Comparison of ENCODE assay signal across 25 cellular contexts in the genomic region with DNA sequence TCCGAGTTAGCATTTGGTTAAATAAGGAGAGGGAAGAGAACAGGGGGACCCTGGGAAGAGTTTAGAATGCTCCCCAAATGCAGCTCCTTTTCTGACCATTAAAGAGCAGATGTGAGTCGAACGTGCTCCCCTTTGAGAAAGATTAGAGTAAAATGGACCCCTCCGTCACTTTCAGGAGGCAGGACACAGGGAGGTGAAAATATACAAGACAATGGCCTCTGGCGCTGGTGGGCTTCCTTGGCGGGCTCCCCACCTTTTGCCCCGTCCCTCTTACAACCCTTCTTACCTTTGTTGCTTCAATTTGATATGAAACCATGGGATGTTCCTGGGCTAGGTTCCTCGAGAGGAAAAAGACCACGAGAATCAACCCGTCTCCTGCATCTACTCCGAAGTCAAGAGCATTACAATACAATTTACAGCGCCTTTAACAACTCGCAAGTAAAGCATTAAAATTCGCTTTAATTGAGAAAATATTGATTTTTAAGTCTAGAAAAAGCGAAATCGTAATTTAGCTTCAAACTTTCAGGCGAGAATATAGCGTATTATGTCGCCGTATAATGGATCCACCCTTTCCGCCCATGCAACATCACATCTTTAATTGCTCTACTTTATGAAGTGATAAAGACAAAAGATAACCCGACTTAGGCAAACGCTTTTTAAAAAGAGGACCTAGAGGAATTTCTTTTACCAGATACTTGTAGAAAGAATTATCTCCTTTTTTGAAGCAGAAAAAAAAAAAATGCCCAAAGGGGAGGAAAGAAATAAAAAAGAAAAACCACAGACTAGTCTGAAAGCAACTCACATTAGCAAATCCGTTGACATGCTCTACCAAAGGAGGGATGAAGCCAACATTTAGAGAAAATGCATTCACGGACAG.
A peak's percentile ranks its signal among the peaks of the same experiment; 100 is the strongest.
DNase-seq lines count a peak whose midpoint lies in the region; ATAC-seq and TF ChIP-seq lines count a peak whose summit lies in the region.
"Had no signal": no experiment of that assay in that cellular context is flagged by ENCODE, and none has a peak within 500 bp of the region (broad histone marks: within the 10 kb centered on the region; RNA-seq: fewer than 3 reads in every experiment).

No MANE protein-coding gene starts in this region.

- peaks cover 20% of the 10 kb centered on the region for H3K4me1 ChIP-seq in endodermal cell (ENCODE audit: control insufficient read depth, insufficient read depth, low read length)

- peak overlapping the region; percentile 66 for H3K4me3 ChIP-seq in endodermal cell (ENCODE audit: low read length)

- no peak for ATAC-seq in stimulated activated naive B cell treated with anti-CD40 and anti-IgM and Interleukin-4, amounts not matched to agents 10 μg/mL and 1 μg/mL and 100 μg/mL, for 72 hours (replicated peaks)
- ATAC-seq in GM18502 (IDR thresholded peaks at IDR 0.05; ENCODE audit: poor library complexity, unreplicated experiment) (no peak), HG03565 (IDR thresholded peaks at IDR 0.05; ENCODE audit: unreplicated experiment) (no peak)
- ATAC-seq: heart left ventricle; naive thymus-derived CD4-positive, alpha-beta T cell; stimulated activated naive CD8-positive, alpha-beta T cell treated with anti-CD3 and anti-CD28 coated beads, Interleukin-15, Interleukin-2, amounts not matched to agents 100 U/mL and 50 U/mL, for 24 hours had no signal

- no peak overlapping the region for H3K9ac ChIP-seq in endodermal cell (ENCODE audit: extremely low read depth, low read length, poor library complexity, severe bottlenecking)

- WGBS in endodermal cell (ENCODE audit: insufficient coverage in 1 of 2, insufficient read length in 1 of 2), 2 experiments: 1 to 4% methylated on average over 15 to 24 of the region's 25 CpGs

- H3K9me3 Mint-ChIP-seq in endodermal cell (no peaks in the 10 kb centered on the region), mesothelial cell of epicardium (no peaks in the 10 kb centered on the region)
- H3K9me3 Mint-ChIP-seq in stimulated activated naive B cell treated with anti-CD40 and anti-IgM and Interleukin-4, amounts not matched to agents 10 μg/mL and 1 μg/mL and 100 μg/mL, for 72 hours: peaks cover 0 to 2% of the 10 kb centered on the region in 2 donors
- H3K9me3 Mint-ChIP-seq: activated CD4-positive, alpha-beta memory T cell treated with anti-CD3 and anti-CD28 coated beads for 36 hours; memory B cell had no signal

- peak overlapping the region; percentile 99 for H3K27ac ChIP-seq in endodermal cell (ENCODE audit: low read depth, low read length)
- H3K27ac ChIP-seq: 22Rv1, tibial nerve had no signal

- peak; percentile 38 for DNase-seq in NCI-H82 (lab: John Stamatoyannopoulos, UW)
- DNase-seq in NCI-H82 treated with DMSO at 0.1 percent for 48 hours (lab: John Stamatoyannopoulos, UW; ENCODE audit: unreplicated experiment): no peak
- peak; percentile 61 for DNase-seq in endodermal cell
- DNase-seq in mesothelial cell of epicardium (ENCODE audit: low spot score in 2 of 2, unreplicated experiment in 2 of 2): no peak
- no peak for DNase-seq in stimulated activated naive B cell treated with anti-CD40 and anti-IgM and Interleukin-4, amounts not matched to agents 10 μg/mL and 1 μg/mL and 100 μg/mL, for 72 hours
- no peak for DNase-seq in stimulated activated CD4-positive, alpha-beta T cell treated with anti-CD3 and anti-CD28 coated beads, Interleukin-2, amount 100 ng/mL, for 24 hours
- DNase-seq: activated CD4-positive, alpha-beta memory T cell treated with anti-CD3 and anti-CD28 coated beads for 36 hours; activated CD4-positive, CD25-positive, alpha-beta regulatory T cell; activated gamma-delta T cell; AML-193; CD8-positive, alpha-beta memory T cell; GDM1; Kasumi-1; naive thymus-derived CD4-positive, alpha-beta T cell; NCI-H187; NCI-H748 treated with DMSO at 0.1 percent for 48 hours; stimulated activated CD4-positive, alpha-beta T cell treated with anti-CD3 and anti-CD28 coated beads, Interleukin-1b, Interleukin-23, amount 100 ng/mL, for 48 hours; stimulated activated naive CD8-positive, alpha-beta T cell treated with anti-CD3 and anti-CD28 coated beads, Interleukin-15, Interleukin-2, amounts not matched to agents 100 U/mL and 50 U/mL, for 24 hours; T1000 had no signal

- peaks cover 100% of the 10 kb centered on the region for H3K27me3 ChIP-seq in endodermal cell (ENCODE audit: control insufficient read depth, insufficient read depth, low read length, poor library complexity, severe bottlenecking)

- no peaks in the 10 kb centered on the region for H3K36me3 Mint-ChIP-seq in endodermal cell (ENCODE audit: low read depth)
- peaks cover 13% of the 10 kb centered on the region for H3K36me3 Mint-ChIP-seq in mesothelial cell of epicardium
- H3K36me3 Mint-ChIP-seq in stimulated activated naive B cell treated with anti-CD40 and anti-IgM and Interleukin-4, amounts not matched to agents 10 μg/mL and 1 μg/mL and 100 μg/mL, for 72 hours: peaks cover 0 to 3% of the 10 kb centered on the region in 2 donors
- H3K36me3 Mint-ChIP-seq: activated CD4-positive, alpha-beta memory T cell treated with anti-CD3 and anti-CD28 coated beads for 36 hours; CD8-positive, alpha-beta memory T cell had no signal

- no peaks in the 10 kb centered on the region for H3K9me3 ChIP-seq in endodermal cell (ENCODE audit: control insufficient read depth, low read length)
- H3K9me3 ChIP-seq: heart left ventricle, tibial nerve had no signal

- no peak for TF ChIP-seq CTCF in endodermal cell (conservative IDR thresholded peaks at IDR 0.05)
- TF ChIP-seq CTCF in mesothelial cell of epicardium (IDR thresholded peaks at IDR 0.05; ENCODE audit: unreplicated experiment): no peak

- H3K27ac Mint-ChIP-seq in endodermal cell (no peak overlapping the region), mesothelial cell of epicardium (peak overlapping the region; percentile 98)
- peak overlapping the region; percentile 37 for H3K27ac Mint-ChIP-seq in stimulated activated naive B cell treated with anti-CD40 and anti-IgM and Interleukin-4, amounts not matched to agents 10 μg/mL and 1 μg/mL and 100 μg/mL, for 72 hours
- H3K27ac Mint-ChIP-seq: activated CD4-positive, alpha-beta memory T cell treated with anti-CD3 and anti-CD28 coated beads for 36 hours; memory B cell; naive thymus-derived CD4-positive, alpha-beta T cell had no signal

- H3K4me3 Mint-ChIP-seq in endodermal cell: no peak overlapping the region
- peak overlapping the region; percentile 76 for H3K4me3 Mint-ChIP-seq in mesothelial cell of epicardium
- no peak overlapping the region for H3K4me3 Mint-ChIP-seq in stimulated activated naive B cell treated with anti-CD40 and anti-IgM and Interleukin-4, amounts not matched to agents 10 μg/mL and 1 μg/mL and 100 μg/mL, for 72 hours
- H3K4me3 Mint-ChIP-seq: activated CD4-positive, alpha-beta memory T cell treated with anti-CD3 and anti-CD28 coated beads for 36 hours; memory B cell had no signal

- H3K4me1 Mint-ChIP-seq in endodermal cell (peaks cover 59% of the 10 kb centered on the region), mesothelial cell of epicardium (peaks cover 91% of the 10 kb centered on the region)
- peaks cover 2 to 24% of the 10 kb centered on the region in 2 donors for H3K4me1 Mint-ChIP-seq in stimulated activated naive B cell treated with anti-CD40 and anti-IgM and Interleukin-4, amounts not matched to agents 10 μg/mL and 1 μg/mL and 100 μg/mL, for 72 hours

- H3K36me3 ChIP-seq in endodermal cell (ENCODE audit: control insufficient read depth, insufficient read depth, low read length): no peaks in the 10 kb centered on the region

- H3K27me3 Mint-ChIP-seq in endodermal cell (ENCODE audit: insufficient read depth) (peaks cover 99% of the 10 kb centered on the region), mesothelial cell of epicardium (ENCODE audit: low read depth) (no peaks in the 10 kb centered on the region)
- H3K27me3 Mint-ChIP-seq in stimulated activated naive B cell treated with anti-CD40 and anti-IgM and Interleukin-4, amounts not matched to agents 10 μg/mL and 1 μg/mL and 100 μg/mL, for 72 hours: peaks cover 74 to 93% of the 10 kb centered on the region in 2 donors

Comparison
In these comparisons a context has a peak if more than half of its experiments do, and no peak if none do; other contexts are left out.
1. DNase-seq: peak in NCI-H82 (single experiment) and endodermal cell (single experiment); none in NCI-H82 treated with DMSO at 0.1 percent for 48 hours (single experiment), mesothelial cell of epicardium (0 of 2), stimulated activated naive B cell treated with anti-CD40 and anti-IgM and Interleukin-4, amounts not matched to agents 10 μg/mL and 1 μg/mL and 100 μg/mL, for 72 hours (single experiment) and stimulated activated CD4-positive, alpha-beta T cell treated with anti-CD3 and anti-CD28 coated beads, Interleukin-2, amount 100 ng/mL, for 24 hours (0 of 2).